Comparison of ENCODE assay signal across 8 cellular contexts in the genomic region with DNA sequence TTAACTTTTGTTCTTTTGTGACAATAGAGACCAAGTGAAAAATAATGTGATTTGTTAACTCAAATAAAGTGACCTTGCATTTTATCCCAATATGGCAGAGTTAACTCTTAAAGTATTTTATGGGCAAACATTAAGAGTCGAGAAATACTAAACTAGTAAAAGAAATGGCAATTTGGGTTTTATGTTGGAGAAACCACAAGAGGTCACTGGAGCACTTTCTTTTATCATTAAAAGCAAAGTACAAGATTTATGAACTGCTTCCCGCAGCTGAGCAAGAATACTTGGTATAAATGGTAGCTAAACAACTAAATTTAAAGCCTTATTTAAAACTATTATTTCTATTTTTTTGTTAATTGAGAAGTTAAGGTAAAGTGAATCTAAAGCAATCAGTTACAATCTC. TPM values are rescaled to one million over a fixed set of nuclear protein-coding genes. Genes with fewer than 3 reads are reported as not detected.
DNase-seq lines count a peak whose midpoint lies in the region; ATAC-seq and TF ChIP-seq lines count a peak whose summit lies in the region.

No MANE protein-coding gene starts in this region.

- H3K9me3 Mint-ChIP-seq in chondrocyte (ENCODE audit: low read depth) (no peaks in the 10 kb centered on the region), nephron progenitor cell (no peaks in the 10 kb centered on the region)
- H3K9me3 Mint-ChIP-seq in activated naive CD8-positive, alpha-beta T cell treated with anti-CD3 and anti-CD28 coated beads, Interleukin-2, amount 50 U/mL, for 24 hours: no peaks in the 10 kb centered on the region
- no peaks in the 10 kb centered on the region for H3K9me3 Mint-ChIP-seq in stimulated activated naive CD8-positive, alpha-beta T cell treated with anti-CD3 and anti-CD28 coated beads, Interleukin-15, amount 100 ng/mL, for 72 hours

- no peak overlapping the region for H3K27ac ChIP-seq in MM.1S (ENCODE audit: low read length)

- no peak overlapping the region for H2AFZ ChIP-seq in MM.1S (ENCODE audit: low read length)

- H3K4me1 Mint-ChIP-seq in chondrocyte (ENCODE audit: low read depth) (no peaks in the 10 kb centered on the region), nephron progenitor cell (no peaks in the 10 kb centered on the region)
- H3K4me1 Mint-ChIP-seq in activated naive CD8-positive, alpha-beta T cell treated with anti-CD3 and anti-CD28 coated beads, Interleukin-2, amount 50 U/mL, for 24 hours: no peaks in the 10 kb centered on the region
- no peaks in the 10 kb centered on the region for H3K4me1 Mint-ChIP-seq in stimulated activated naive CD8-positive, alpha-beta T cell treated with anti-CD3 and anti-CD28 coated beads, Interleukin-15, amount 100 ng/mL, for 72 hours

- TF ChIP-seq CTCF in MM.1S (IDR thresholded peaks at IDR 0.05; ENCODE audit: low read length) (peak; percentile 36), chondrocyte (IDR thresholded peaks at IDR 0.05) (peak; percentile 73), nephron progenitor cell (IDR thresholded peaks at IDR 0.05) (peak; percentile 31)

- H3K27me3 ChIP-seq in MM.1S (replicated peaks; ENCODE audit: insufficient read depth, low read length): no peaks in the 10 kb centered on the region

- no peak for ATAC-seq in activated naive CD8-positive, alpha-beta T cell treated with anti-CD3 and anti-CD28 coated beads, Interleukin-2, amount 50 U/mL, for 24 hours
- no peak for ATAC-seq in stimulated activated naive CD8-positive, alpha-beta T cell treated with anti-CD3 and anti-CD28 coated beads, Interleukin-15, amount 100 ng/mL, for 72 hours

- H3K4me2 ChIP-seq in MM.1S (ENCODE audit: low read depth, low read length): no peak overlapping the region

- H3F3A ChIP-seq in MM.1S (ENCODE audit: insufficient read depth, low read length): no peaks in the 10 kb centered on the region

- H3K4me3 Mint-ChIP-seq in chondrocyte (ENCODE audit: unreplicated experiment): no peak overlapping the region
- H3K4me3 Mint-ChIP-seq in nephron progenitor cell: no peak overlapping the region
- no peak overlapping the region for H3K4me3 Mint-ChIP-seq in activated naive CD8-positive, alpha-beta T cell treated with anti-CD3 and anti-CD28 coated beads, Interleukin-2, amount 50 U/mL, for 24 hours
- H3K4me3 Mint-ChIP-seq in stimulated activated naive CD8-positive, alpha-beta T cell treated with anti-CD3 and anti-CD28 coated beads, Interleukin-15, amount 100 ng/mL, for 72 hours: no peak overlapping the region

- no peaks in the 10 kb centered on the region for H3K9me2 ChIP-seq in MM.1S (replicated peaks; ENCODE audit: insufficient read depth, low read length)

- H3K9ac ChIP-seq in MM.1S (ENCODE audit: low read length): no peak overlapping the region

- H3K9me3 ChIP-seq in MM.1S (replicated peaks; ENCODE audit: insufficient read depth, low read length): no peaks in the 10 kb centered on the region

- H3K36me3 Mint-ChIP-seq in chondrocyte (ENCODE audit: low read depth): no peaks in the 10 kb centered on the region
- H3K36me3 Mint-ChIP-seq in nephron progenitor cell (ENCODE audit: low read depth): no peaks in the 10 kb centered on the region
- H3K36me3 Mint-ChIP-seq in activated naive CD8-positive, alpha-beta T cell treated with anti-CD3 and anti-CD28 coated beads, Interleukin-2, amount 50 U/mL, for 24 hours (ENCODE audit: low read depth): no peaks in the 10 kb centered on the region

- H4K20me1 ChIP-seq in MM.1S (ENCODE audit: insufficient read depth, low read length): no peaks in the 10 kb centered on the region

- DNase-seq in DMS53 (lab: John Stamatoyannopoulos, UW): peak; percentile 48
- peak; percentile 36 for DNase-seq in MM.1S
- no peak for DNase-seq in chondrocyte (ENCODE audit: low spot score)
- no peak for DNase-seq in nephron progenitor cell
- DNase-seq in ecto neural progenitor cell (ENCODE audit: low spot score): no peak
- DNase-seq in NCI-H2029 (lab: John Stamatoyannopoulos, UW): no peak
- no peak for DNase-seq in activated naive CD8-positive, alpha-beta T cell treated with anti-CD3 and anti-CD28 coated beads, Interleukin-2, amount 50 U/mL, for 24 hours
- DNase-seq in stimulated activated naive CD8-positive, alpha-beta T cell treated with anti-CD3 and anti-CD28 coated beads, Interleukin-15, amount 100 ng/mL, for 72 hours: no peak

- H3K79me2 ChIP-seq in MM.1S (ENCODE audit: low read length): no peaks in the 10 kb centered on the region

- no peak overlapping the region for H3K4me3 ChIP-seq in MM.1S (ENCODE audit: low read length)

- no peak overlapping the region for H3K27ac Mint-ChIP-seq in chondrocyte (ENCODE audit: unreplicated experiment)
- no peak overlapping the region for H3K27ac Mint-ChIP-seq in nephron progenitor cell
- no peak overlapping the region for H3K27ac Mint-ChIP-seq in activated naive CD8-positive, alpha-beta T cell treated with anti-CD3 and anti-CD28 coated beads, Interleukin-2, amount 50 U/mL, for 24 hours
- no peak overlapping the region for H3K27ac Mint-ChIP-seq in stimulated activated naive CD8-positive, alpha-beta T cell treated with anti-CD3 and anti-CD28 coated beads, Interleukin-15, amount 100 ng/mL, for 72 hours

- H3K36me3 ChIP-seq in MM.1S (replicated peaks; ENCODE audit: insufficient read depth, low read length): no peaks in the 10 kb centered on the region

- no peaks in the 10 kb centered on the region for H3K27me3 Mint-ChIP-seq in chondrocyte (ENCODE audit: low read depth)
- H3K27me3 Mint-ChIP-seq in nephron progenitor cell (ENCODE audit: low read depth, poor library complexity): no peaks in the 10 kb centered on the region
- H3K27me3 Mint-ChIP-seq in activated naive CD8-positive, alpha-beta T cell treated with anti-CD3 and anti-CD28 coated beads, Interleukin-2, amount 50 U/mL, for 24 hours: no peaks in the 10 kb centered on the region
- H3K27me3 Mint-ChIP-seq in stimulated activated naive CD8-positive, alpha-beta T cell treated with anti-CD3 and anti-CD28 coated beads, Interleukin-15, amount 100 ng/mL, for 72 hours: no peaks in the 10 kb centered on the region

- peaks cover 7% of the 10 kb centered on the region for H3K4me1 ChIP-seq in MM.1S (ENCODE audit: low read length)

RNA-seq across cellular contexts. Expression of a gene that starts 33.5 kb away (rescaled TPM):
- 9.9 to 14.1 TPM (median 11.1 TPM) in 3 replicates for total RNA-seq in chondrocyte

Comparison
In these comparisons a context has a peak if more than half of its experiments do, and no peak if none do; other contexts are left out.
1. DNase-seq: peak in DMS53 (single experiment) and MM.1S (single experiment); none in chondrocyte (single experiment), nephron progenitor cell (single experiment), ecto neural progenitor cell (single experiment), NCI-H2029 (single experiment), activated naive CD8-positive, alpha-beta T cell treated with anti-CD3 and anti-CD28 coated beads, Interleukin-2, amount 50 U/mL, for 24 hours (single experiment) and stimulated activated naive CD8-positive, alpha-beta T cell treated with anti-CD3 and anti-CD28 coated beads, Interleukin-15, amount 100 ng/mL, for 72 hours (0 of 2).
2. Peak in every context shown above with its lines, with median percentiles within 50 percentile points of each other: CTCF ChIP-seq.